8 cellular contexts compared by ENCODE assay signal in the genomic region with DNA sequence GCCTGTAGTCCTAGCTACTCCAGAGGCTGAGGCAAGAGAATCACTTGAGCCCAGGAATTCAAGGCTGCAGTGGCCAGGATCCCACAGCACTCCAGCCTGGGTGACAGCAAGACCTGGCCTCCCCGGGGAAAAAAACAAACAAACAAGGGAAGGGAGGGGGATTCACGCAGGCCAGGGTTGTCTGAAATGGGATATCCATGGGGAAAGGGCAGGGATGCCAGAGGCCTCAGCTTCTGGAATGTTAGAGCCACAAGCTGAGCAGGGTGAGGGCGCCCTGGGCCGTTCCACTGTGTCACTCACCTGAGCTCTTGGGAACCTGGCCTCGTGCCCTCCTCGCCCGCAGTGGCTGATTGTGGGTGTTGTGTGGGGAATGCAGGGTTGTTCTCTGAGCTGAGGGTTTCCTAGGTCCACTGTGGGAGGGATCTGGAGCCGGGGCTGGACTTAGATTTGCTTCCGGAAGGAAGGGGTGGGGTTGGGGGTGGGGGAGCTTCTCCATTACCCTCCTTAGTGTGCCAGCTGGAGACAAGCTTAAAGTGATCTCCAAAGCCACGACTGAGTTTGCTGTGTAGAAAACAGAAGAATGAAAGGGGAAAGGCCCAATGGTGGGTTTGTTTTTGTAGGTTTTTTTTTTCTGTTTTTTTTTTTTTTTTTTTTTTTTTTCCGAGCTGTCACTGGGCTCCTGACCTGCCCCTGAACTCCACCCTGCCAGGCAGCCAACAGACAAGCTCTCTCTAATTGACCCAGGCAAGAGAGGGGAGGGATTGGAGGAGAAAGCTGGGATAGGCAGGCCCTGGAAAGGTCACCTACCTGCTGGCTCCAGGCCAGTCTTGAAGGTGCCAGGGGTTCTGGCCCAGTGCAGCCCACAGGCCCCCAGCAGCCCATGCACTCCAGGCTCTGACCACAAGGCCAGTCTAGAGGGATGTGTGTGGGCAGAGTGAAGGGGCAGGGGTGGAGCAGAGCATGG. TPM values are rescaled to one million over a fixed set of nuclear protein-coding genes. Genes with fewer than 3 reads are reported as not detected.
DNase-seq lines count a peak whose midpoint lies in the region; ATAC-seq and TF ChIP-seq lines count a peak whose summit lies in the region.

Gene SULT1A1 (minus strand): TSS at position 414 of the 964 bp plus-strand sequence. CDS start 1,189 bp downstream, outside the sequence.

- no peak within 1 kb of the TSS for H2BK120ac ChIP-seq in trophoblast cell (ENCODE audit: insufficient read depth, low read length, poor library complexity)

- no peak within 1 kb of the TSS for H3K23ac ChIP-seq in trophoblast cell (ENCODE audit: low read length)

- H3K14ac ChIP-seq in trophoblast cell (ENCODE audit: low read length): no peak within 1 kb of the TSS

- DNase-seq in Daoy (ENCODE audit: low read depth) (peak; percentile 32), RWPE1 (ENCODE audit: low spot score) (no peak), cardiac septum (ENCODE audit: low spot score) (peak; percentile 83), trophoblast cell (peak; percentile 82 to 90), cortex of kidney (lab: John Stamatoyannopoulos, UW) (no peak), NCI-H1105 (lab: John Stamatoyannopoulos, UW) (no peak), AML-193 (lab: John Stamatoyannopoulos, UW) (no peak)

- H4K12ac ChIP-seq in trophoblast cell (ENCODE audit: low read depth, low read length): no peak within 1 kb of the TSS

- CTCF ChIA-PET in RWPE1 (lab: Yijun Ruan, JAX): interaction anchor here (0.6 kb wide), 1 partner anchor 42 kb away, joined by 3 read pairs; no protein-coding TSS in a partner anchor

- no peak within 1 kb of the TSS for H4K91ac ChIP-seq in trophoblast cell (ENCODE audit: low read depth, low read length)

- H3K27ac ChIP-seq in RWPE1: peak within 1 kb of the TSS; percentile 31
- no peak within 1 kb of the TSS for H3K27ac ChIP-seq in trophoblast cell (ENCODE audit: low read depth, low read length)

- H3K4me2 ChIP-seq in trophoblast cell (ENCODE audit: low read length): no peak within 1 kb of the TSS

- POLR2A ChIA-PET in RWPE1 (lab: Yijun Ruan, JAX; ENCODE audit: low non-redundant PET): no interaction called here

- H3K9me3 ChIP-seq in trophoblast cell (ENCODE audit: insufficient read depth, low read depth, low read length): no peaks in the 10 kb centered on the region

- no peak within 1 kb of the TSS for H2BK12ac ChIP-seq in trophoblast cell (ENCODE audit: low read length)

- no peaks in the 10 kb centered on the region for H3K79me1 ChIP-seq in trophoblast cell (ENCODE audit: low read length)

- H4K8ac ChIP-seq in trophoblast cell (ENCODE audit: low read depth, low read length): no peak within 1 kb of the TSS

- no peak within 1 kb of the TSS for H3K9ac ChIP-seq in trophoblast cell (ENCODE audit: low read length)

- H3K36me3 ChIP-seq in trophoblast cell (ENCODE audit: control insufficient read depth in 1 of 2, insufficient read depth in 2 of 2, low read length in 2 of 2): no peaks in the 10 kb centered on the region

- no peak for TF ChIP-seq CTCF in RWPE1 (conservative IDR thresholded peaks at IDR 0.05; ENCODE audit: low read depth)

- H3K4me1 ChIP-seq in trophoblast cell (ENCODE audit: control insufficient read depth in 1 of 2, insufficient read depth in 2 of 2, low read length in 2 of 2): peaks cover 0 to 6% of the 10 kb centered on the region in 2 experiments

- ATAC-seq in HG03342 (IDR thresholded peaks at IDR 0.05; ENCODE audit: unreplicated experiment): no peak

- H3K18ac ChIP-seq in trophoblast cell (ENCODE audit: low read length): no peak within 1 kb of the TSS

- H3K4me3 ChIP-seq in trophoblast cell (ENCODE audit: low read depth, low read length): peak within 1 kb of the TSS; percentile 35

- no peak within 1 kb of the TSS for H3K4ac ChIP-seq in trophoblast cell (ENCODE audit: low read depth, low read length)

- no CpG with 5 or more reads among the region's 11 CpGs for WGBS in trophoblast cell (ENCODE audit: extremely low coverage, insufficient coverage, insufficient read length)

- H2AFZ ChIP-seq in trophoblast cell (ENCODE audit: insufficient read depth, low read length, poor library complexity): no peak within 1 kb of the TSS

- H3K79me2 ChIP-seq in trophoblast cell (ENCODE audit: control insufficient read depth, insufficient read depth, low read length, poor library complexity): no peaks in the 10 kb centered on the region

- no peak within 1 kb of the TSS for H2AK5ac ChIP-seq in trophoblast cell (ENCODE audit: low read length)

- intact Hi-C loops in cardiac septum (cut with DNase I): loop anchor here (10.0 kb wide), 1 partner anchor 55 kb away; the partner anchor contains the start of gene SGF29

- no peaks in the 10 kb centered on the region for H3K27me3 ChIP-seq in trophoblast cell (ENCODE audit: insufficient read depth, low read length)

- H2BK5ac ChIP-seq in trophoblast cell (ENCODE audit: low read depth, low read length, poor library complexity): no peak within 1 kb of the TSS

RNA-seq across cellular contexts. Expression of gene SULT1A1, which starts in this region (rescaled TPM):
- 2.4 and 4.1 TPM in 2 replicates for total RNA-seq in Daoy (2014; rRNA removed; shearing (Covaris generic))
- total RNA-seq in cardiac septum: 23.2 TPM
- 0.53 and 0.93 TPM in 2 replicates for polyA plus RNA-seq in trophoblast cell (2013)

Comparison
In these comparisons a context has a peak if more than half of its experiments do, and no peak if none do; other contexts are left out.
1. DNase-seq: peak in Daoy (single experiment), cardiac septum (single experiment) and trophoblast cell (2 of 2); none in RWPE1 (single experiment), cortex of kidney (single experiment), NCI-H1105 (single experiment) and AML-193 (0 of 2).